Comparison of ENCODE assay signal across 7 cellular contexts in the genomic region with DNA sequence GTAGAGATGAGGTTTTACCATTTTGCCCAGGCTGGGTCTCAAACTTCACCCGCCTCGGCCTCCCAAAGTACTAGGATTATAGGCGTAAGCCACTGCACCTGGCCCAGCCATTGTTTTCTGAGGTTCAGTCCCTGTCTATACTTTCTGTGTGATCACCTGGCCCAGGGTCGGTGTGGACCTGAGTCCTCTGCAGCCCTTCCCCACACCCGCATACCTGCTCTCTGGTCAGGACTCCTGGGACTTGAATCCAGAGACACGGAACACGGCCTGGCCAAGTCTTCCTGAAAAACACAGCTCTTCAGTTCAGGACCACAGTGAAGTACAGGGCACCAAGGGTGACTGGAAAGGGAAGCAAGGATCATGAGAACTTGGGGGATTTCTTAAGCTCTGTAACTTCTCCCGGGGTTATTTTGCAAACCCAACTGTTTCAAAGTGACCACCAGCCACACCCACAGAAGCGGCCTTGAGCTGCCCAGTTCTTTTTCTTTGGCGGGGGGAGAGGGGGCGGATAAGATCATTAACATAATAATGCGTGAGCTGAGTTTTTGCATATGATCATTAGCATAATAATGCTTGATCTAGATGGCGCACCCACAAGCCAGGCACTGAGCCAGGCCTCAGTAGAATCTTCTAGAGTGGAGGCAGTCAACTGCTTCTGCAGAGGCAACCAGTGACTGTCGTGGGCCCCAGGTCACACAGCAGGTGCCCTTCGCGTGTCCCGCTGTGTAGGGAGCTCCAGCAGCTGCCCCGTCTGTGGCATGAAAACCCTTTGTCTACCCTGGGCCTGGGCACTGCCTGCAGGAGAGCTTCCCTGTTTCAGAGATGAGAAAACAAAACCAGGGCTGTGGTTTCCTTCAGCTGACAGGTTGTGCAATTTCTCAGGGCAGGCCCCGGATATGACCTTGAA. TPM values are rescaled to one million over a fixed set of nuclear protein-coding genes. Genes with fewer than 3 reads are reported as not detected.
A peak's percentile ranks its signal among the peaks of the same experiment; 100 is the strongest.
DNase-seq lines count a peak whose midpoint lies in the region; ATAC-seq and TF ChIP-seq lines count a peak whose summit lies in the region.

No MANE protein-coding gene starts in this region.

- WGBS in hepatocyte (ENCODE audit: low lambda C conversion rate, missing lambda C conversion rate): 62% methylated on average over 19 of the region's 19 CpGs

- H3K79me2 ChIP-seq in hepatocyte: peaks cover 30% of the 10 kb centered on the region

- peak overlapping the region; percentile 92 for H3K4me2 ChIP-seq in hepatocyte

- TF ChIP-seq CTCF in hepatocyte (IDR thresholded peaks at IDR 0.05; ENCODE audit: poor library complexity): no peak

- H3K36me3 Mint-ChIP-seq in activated naive CD4-positive, alpha-beta T cell treated with anti-CD3 and anti-CD28 coated beads, Interleukin-2, amount 50 U/mL, for 72 hours: peaks cover 0 to 12% of the 10 kb centered on the region in 2 donors

- no peaks in the 10 kb centered on the region for H3K9me3 ChIP-seq in hepatocyte (ENCODE audit: low read depth)

- peaks cover 65% of the 10 kb centered on the region for H3K4me1 ChIP-seq in hepatocyte (ENCODE audit: insufficient read depth)

- H3K9me3 Mint-ChIP-seq in activated naive CD4-positive, alpha-beta T cell treated with anti-CD3 and anti-CD28 coated beads, Interleukin-2, amount 50 U/mL, for 72 hours: no peaks in the 10 kb centered on the region

- no peaks in the 10 kb centered on the region for H3K36me3 ChIP-seq in hepatocyte (replicated peaks; ENCODE audit: insufficient read depth, low read depth)

- H3K4me3 ChIP-seq in hepatocyte: no peak overlapping the region

- H2AFZ ChIP-seq in hepatocyte: no peak overlapping the region

- H3K27me3 ChIP-seq in hepatocyte: no peaks in the 10 kb centered on the region

- peak overlapping the region; percentile 61 to 77 for H3K27ac Mint-ChIP-seq in activated naive CD4-positive, alpha-beta T cell treated with anti-CD3 and anti-CD28 coated beads, Interleukin-2, amount 50 U/mL, for 72 hours

- no peaks in the 10 kb centered on the region for H3K9me2 ChIP-seq in hepatocyte (replicated peaks; ENCODE audit: insufficient read depth)

- H3K27ac ChIP-seq in hepatocyte: peak overlapping the region; percentile 96

- DNase-seq in RPMI7951 (ENCODE audit: low read depth): peak; percentile 74
- peak; percentile 49 to 71 for DNase-seq in activated naive CD4-positive, alpha-beta T cell treated with anti-CD3 and anti-CD28 coated beads, Interleukin-2, amount 50 U/mL, for 72 hours (ENCODE audit: low spot score in 2 of 2)
- peak; percentile 42 for DNase-seq in hepatocyte (ENCODE audit: low spot score)
- peak; percentile 30 for DNase-seq in stimulated activated CD4-positive, alpha-beta T cell treated with anti-CD3 and anti-CD28 coated beads, Interleukin-4, amount 100 ng/mL, for 1 hour

- peaks cover 15% of the 10 kb centered on the region for H4K20me1 ChIP-seq in hepatocyte (ENCODE audit: insufficient read depth, poor library complexity, severe bottlenecking)

- ATAC-seq in GM18517 (IDR thresholded peaks at IDR 0.05; ENCODE audit: unreplicated experiment) (peak; percentile 30), HG02798 (IDR thresholded peaks at IDR 0.05; ENCODE audit: poor library complexity, unreplicated experiment) (peak; percentile 28), GM19328 (IDR thresholded peaks at IDR 0.05; ENCODE audit: unreplicated experiment) (no peak)
- ATAC-seq in activated naive CD4-positive, alpha-beta T cell treated with anti-CD3 and anti-CD28 coated beads, Interleukin-2, amount 50 U/mL, for 72 hours: peak; percentile 45 to 56

RNA-seq across cellular contexts. Expression of gene NADK, which starts 1.7 kb away (rescaled TPM):
- total RNA-seq in RPMI7951 (2014; rRNA removed; shearing (Covaris generic)): 24.0 and 30.3 TPM in 2 replicates
- 10 to 100 TPM; 64.7 to 67.6 TPM for total RNA-seq in activated naive CD4-positive, alpha-beta T cell treated with anti-CD3 and anti-CD28 coated beads, Interleukin-2, amount 50 U/mL, for 72 hours
- total RNA-seq in hepatocyte: 46.9 and 67.5 TPM in 2 replicates
- 57.3 and 68.2 TPM in 2 replicates for polyA plus RNA-seq in hepatocyte

RNA-seq across cellular contexts. Expression of gene CDK11A, which starts 55.8 kb away (rescaled TPM):
- 4.4 and 8.1 TPM in 2 replicates for total RNA-seq in RPMI7951 (2014; rRNA removed; shearing (Covaris generic))
- total RNA-seq in activated naive CD4-positive, alpha-beta T cell treated with anti-CD3 and anti-CD28 coated beads, Interleukin-2, amount 50 U/mL, for 72 hours: 100 to 1,000 TPM in 1 of 2 donors, 10 to 100 TPM in 1; 63.0 to 108 TPM
- total RNA-seq in hepatocyte: 9.2 and 19.5 TPM in 2 replicates
- polyA plus RNA-seq in hepatocyte: 30.9 and 41.6 TPM in 2 replicates
